In the genomic region with DNA sequence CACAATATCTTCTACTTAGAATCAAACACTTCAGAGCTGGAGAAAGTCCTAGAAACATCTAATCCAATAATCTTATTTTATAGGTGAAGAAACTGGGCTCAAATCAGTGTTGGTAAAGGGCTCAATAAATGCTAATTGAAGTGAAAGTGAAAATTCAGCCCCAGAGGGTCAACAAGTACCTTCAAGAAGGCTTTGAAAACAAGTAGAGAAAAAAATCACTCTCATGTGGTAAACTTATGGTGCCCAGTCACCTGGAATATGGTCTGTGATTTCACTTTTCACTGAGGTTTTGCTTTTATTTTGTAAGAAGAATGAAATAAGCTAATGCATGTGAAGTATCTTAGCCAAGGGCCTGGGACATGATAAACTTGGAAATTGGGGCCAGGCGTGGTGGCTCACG, we compare ENCODE assay signal across 22 cellular contexts.
"Had no signal": no experiment of that assay in that cellular context is flagged by ENCODE, and none has a peak within 500 bp of the region (broad histone marks: within the 10 kb centered on the region; RNA-seq: fewer than 3 reads in every experiment).

No MANE protein-coding gene starts in this region.

- H3K27me3 ChIP-seq: brain microvascular endothelial cell, cardiac muscle cell had no signal

- H3K27ac ChIP-seq: brain microvascular endothelial cell, cardiac muscle cell, PC-9 had no signal

- ATAC-seq: activated T-cell treated with anti-CD3 and anti-CD28 coated beads, Interleukin-2, amount 50 U/mL, for 4 hours; T-cell had no signal

- H2AFZ ChIP-seq: PC-9 had no signal

- H3K4me3 ChIP-seq: cardiac muscle cell, PC-9 had no signal

- H3K4me2 ChIP-seq: PC-9 had no signal

- DNase-seq: activated B cell treated with CpG ODN at 0.5 μM for 24 hours; activated CD4-positive, alpha-beta T cell treated with anti-CD3 and anti-CD28 coated beads for 1 hour; activated CD4-positive, alpha-beta T cell treated with anti-CD3 and anti-CD28 coated beads, Interleukin-2, amount 10 ng/mL, durations not matched to agents 24 days and 14 days; activated CD4-positive, alpha-beta T cell treated with anti-CD3 and anti-CD28 coated beads, Interleukin-2, amount 50 U/mL, for 48 hours; activated CD8-positive, alpha-beta memory T cell treated with anti-CD3 and anti-CD28 coated beads for 24 hours; activated gamma-delta T cell; activated naive CD4-positive, alpha-beta T cell treated with anti-CD3 and anti-CD28 coated beads, Interleukin-2, amount 10 ng/mL, durations not matched to agents 7 days and 5 days; activated naive CD8-positive, alpha-beta T cell treated with anti-CD3 and anti-CD28 coated beads for 36 hours; activated T-cell treated with anti-CD3 and anti-CD28 coated beads, Interleukin-2, amount 50 U/mL, for 4 hours; brain microvascular endothelial cell; NCI-H1048; NCI-H146; NCI-H187 treated with DMSO at 0.1 percent for 48 hours; NCI-H2081 treated with DMSO at 0.1 percent for 48 hours; NCI-H446; NCI-H524; PC-9; SHP77 treated with DMSO at 0.1 percent for 48 hours; T-cell; T-helper 2 cell; T1000 had no signal

- H3K36me3 ChIP-seq: brain microvascular endothelial cell, cardiac muscle cell had no signal
